10 cellular contexts compared by ENCODE assay signal in the genomic region with DNA sequence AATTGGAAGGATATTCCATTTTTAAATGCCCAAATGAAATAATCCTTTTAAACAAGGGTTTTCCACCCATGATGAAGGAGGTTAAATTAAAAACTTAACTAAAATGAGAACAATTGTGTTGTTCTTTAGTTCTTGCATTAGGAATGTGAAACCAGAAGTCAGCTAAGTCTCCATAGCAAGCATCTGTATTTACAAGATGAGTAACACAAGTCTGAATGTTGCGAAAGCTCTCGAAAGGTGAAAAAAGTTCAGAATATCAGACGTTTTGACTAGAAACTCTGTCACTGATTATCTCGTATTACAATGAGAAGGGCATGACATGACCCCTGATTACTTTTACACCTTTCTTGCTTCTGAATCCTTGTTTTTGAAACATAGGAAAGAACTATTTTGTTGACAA.
DNase-seq lines count a peak whose midpoint lies in the region; ATAC-seq and TF ChIP-seq lines count a peak whose summit lies in the region.
"Had no signal": no experiment of that assay in that cellular context is flagged by ENCODE, and none has a peak within 500 bp of the region (broad histone marks: within the 10 kb centered on the region; RNA-seq: fewer than 3 reads in every experiment).

No MANE protein-coding gene starts in this region.

- DNase-seq in HuH-7 (ENCODE audit: low spot score) (peak; percentile 12), brain microvascular endothelial cell (peak; percentile 91), kidney glomerular epithelial cell (lab: John Stamatoyannopoulos, UW) (peak; percentile 84), coronary artery (ENCODE audit: low spot score) (no peak), lower leg skin (ENCODE audit: low spot score in 2 of 2) (no peak), posterior cingulate gyrus (no peak)
- DNase-seq in naive thymus-derived CD4-positive, alpha-beta T cell: no peak
- DNase-seq: spleen had no signal

- in situ Hi-C loops in brain microvascular endothelial cell (cut with HindIII; ENCODE audit: low pct_ligation_motif_present, low sequenced_read_pairs): no loop called here

- no peak for TF ChIP-seq POLR2A in lower leg skin (IDR thresholded peaks at IDR 0.05)

- H3K27me3 Mint-ChIP-seq in naive thymus-derived CD4-positive, alpha-beta T cell: peaks cover 0 to 9% (median 0%) of the 10 kb centered on the region in 5 donors

- peak overlapping the region; percentile 69 for H3K4me3 ChIP-seq in ACC112 (ENCODE audit: low read depth, low read length)
- H3K4me3 ChIP-seq in brain microvascular endothelial cell (ENCODE audit: low read depth, low read length): no peak overlapping the region
- H3K4me3 ChIP-seq in coronary artery: no peak overlapping the region
- no peak overlapping the region for H3K4me3 ChIP-seq in lower leg skin (ENCODE audit: low read depth, poor library complexity, severe bottlenecking)
- H3K4me3 ChIP-seq in naive thymus-derived CD4-positive, alpha-beta T cell (ENCODE audit: low read length): no peak overlapping the region
- H3K4me3 ChIP-seq: BLaER1 treated with 17β-estradiol and CSF1 and Interleukin-3, amounts not matched to agents 10 nM and 100 nM; spleen had no signal

- no peak overlapping the region for H2AFZ ChIP-seq in ACC112 (ENCODE audit: low read length, unreplicated experiment)

- no peak overlapping the region for H3K4me3 Mint-ChIP-seq in naive thymus-derived CD4-positive, alpha-beta T cell

- H3K4me1 Mint-ChIP-seq in naive thymus-derived CD4-positive, alpha-beta T cell: peaks cover 0 to 12% (median 6%) of the 10 kb centered on the region in 7 donors

- H3K9me3 ChIP-seq in naive thymus-derived CD4-positive, alpha-beta T cell (ENCODE audit: control insufficient read depth in 2 of 3, low read length in 3 of 3): no peaks in the 10 kb centered on the region

- no peaks in the 10 kb centered on the region for H3K27me3 ChIP-seq in ACC112 (ENCODE audit: insufficient read depth, low read length)
- no peaks in the 10 kb centered on the region for H3K27me3 ChIP-seq in brain microvascular endothelial cell (replicated peaks)
- no peaks in the 10 kb centered on the region for H3K27me3 ChIP-seq in naive thymus-derived CD4-positive, alpha-beta T cell (ENCODE audit: control insufficient read depth in 2 of 2, insufficient read depth in 2 of 2, low read length in 2 of 2)
- H3K27me3 ChIP-seq: BLaER1 treated with 17β-estradiol and CSF1 and Interleukin-3, amounts not matched to agents 10 nM and 100 nM; spleen had no signal

- WGBS in lower leg skin, 2 donors: 53 to 55% methylated on average over 4 of the region's 4 CpGs

- peaks cover 0 to 12% (median 0%) of the 10 kb centered on the region in 5 donors for H3K36me3 Mint-ChIP-seq in naive thymus-derived CD4-positive, alpha-beta T cell

- no peak for TF ChIP-seq CTCF in brain microvascular endothelial cell (IDR thresholded peaks at IDR 0.05; ENCODE audit: low read depth, low read length, missing control alignments)
- TF ChIP-seq CTCF in coronary artery (IDR thresholded peaks at IDR 0.05): no peak
- no peak for TF ChIP-seq CTCF in lower leg skin (IDR thresholded peaks at IDR 0.05)

- POLR2A ChIA-PET in naive thymus-derived CD4-positive, alpha-beta T cell (lab: Charles Lee): no interaction called here

- H3K36me3 ChIP-seq in ACC112 (ENCODE audit: insufficient read depth, low read length) (peaks cover 9% of the 10 kb centered on the region), brain microvascular endothelial cell (replicated peaks) (no peaks in the 10 kb centered on the region)
- H3K36me3 ChIP-seq in naive thymus-derived CD4-positive, alpha-beta T cell (ENCODE audit: control insufficient read depth in 2 of 3, insufficient read depth in 3 of 3, low read length in 3 of 3): no peaks in the 10 kb centered on the region
- H3K36me3 ChIP-seq: BLaER1 treated with 17β-estradiol and CSF1 and Interleukin-3, amounts not matched to agents 10 nM and 100 nM; spleen had no signal

- no peak for ATAC-seq in naive thymus-derived CD4-positive, alpha-beta T cell

- peaks cover 6 to 33% (median 14%) of the 10 kb centered on the region in 11 donors for H3K9me3 Mint-ChIP-seq in naive thymus-derived CD4-positive, alpha-beta T cell

- CTCF ChIA-PET in naive thymus-derived CD4-positive, alpha-beta T cell (lab: Charles Lee): no interaction called here

- H3K27ac ChIP-seq in ACC112 (ENCODE audit: low read depth, low read length) (peak overlapping the region; percentile 94), brain microvascular endothelial cell (peak overlapping the region; percentile 87), coronary artery (no peak overlapping the region)
- no peak overlapping the region for H3K27ac ChIP-seq in naive thymus-derived CD4-positive, alpha-beta T cell (ENCODE audit: low read depth, low read length)
- H3K27ac ChIP-seq: BLaER1 treated with 17β-estradiol and CSF1 and Interleukin-3, amounts not matched to agents 10 nM and 100 nM; spleen had no signal

- peaks cover 23% of the 10 kb centered on the region for H3K79me2 ChIP-seq in ACC112 (ENCODE audit: control insufficient read depth, insufficient read depth, low read length, unreplicated experiment)

- H3K27ac Mint-ChIP-seq in naive thymus-derived CD4-positive, alpha-beta T cell: no peak overlapping the region

- intact Hi-C loops in lower leg skin (cut with DNase I; ENCODE audit: low total_unique reads): no loop called here
- intact Hi-C loops in naive thymus-derived CD4-positive, alpha-beta T cell (cut with micrococcal nuclease): no loop called here
- intact Hi-C loops in posterior cingulate gyrus (cut with DNase I): no loop called here

- peaks cover 33% of the 10 kb centered on the region for H3K4me1 ChIP-seq in ACC112 (ENCODE audit: control insufficient read depth, insufficient read depth, low read length, unreplicated experiment)
- H3K4me1 ChIP-seq in naive thymus-derived CD4-positive, alpha-beta T cell (ENCODE audit: control insufficient read depth in 2 of 2, insufficient read depth in 2 of 2, low read length in 2 of 2): peaks cover 0 to 6% of the 10 kb centered on the region in 2 donors

Comparison
In these comparisons a context has a peak if more than half of its experiments do, and no peak if none do; other contexts are left out.
1. H3K27ac ChIP-seq: peak in ACC112 (single experiment) and brain microvascular endothelial cell (single experiment); none in coronary artery (0 of 2) and naive thymus-derived CD4-positive, alpha-beta T cell (single experiment).
2. DNase-seq: peak in HuH-7 (single experiment), brain microvascular endothelial cell (single experiment) and kidney glomerular epithelial cell (single experiment); none in coronary artery (single experiment), lower leg skin (0 of 2), naive thymus-derived CD4-positive, alpha-beta T cell (0 of 9) and posterior cingulate gyrus (0 of 10).